ENCODE assay signal across 1 cellular context in genomic region chr19:11905928-11906327, GRCh38.
TF ChIP-seq lines count a peak whose summit lies in the region.

No MANE protein-coding gene starts in this region.

TF ChIP-seq in HepG2, 621 proteins besides CTCF, POLR2A, EP300 and RAD21:
- no peak for TF ChIP-seq ZNF496 (CRISPR knock-in tag; IDR thresholded peaks at IDR 0.05; ENCODE audit: insufficient replicate concordance)
- no peak for TF ChIP-seq ZSCAN25 (CRISPR knock-in tag; IDR thresholded peaks at IDR 0.05)
- TF ChIP-seq ZNF75D (CRISPR knock-in tag; IDR thresholded peaks at IDR 0.05; ENCODE audit: borderline replicate concordance) = peak; percentile 92; the same call in 1 of the 2 replicates
- TF ChIP-seq CHD4 (IDR thresholded peaks at IDR 0.05; ENCODE audit: borderline replicate concordance, low read length) = no peak
- TF ChIP-seq ZNF775 (CRISPR knock-in tag; IDR thresholded peaks at IDR 0.05; ENCODE audit: borderline replicate concordance) = no peak
- no peak for TF ChIP-seq ZNF205 (CRISPR knock-in tag; IDR thresholded peaks at IDR 0.05)
